Comparison of ENCODE assay signal across 11 cellular contexts in the genomic region with DNA sequence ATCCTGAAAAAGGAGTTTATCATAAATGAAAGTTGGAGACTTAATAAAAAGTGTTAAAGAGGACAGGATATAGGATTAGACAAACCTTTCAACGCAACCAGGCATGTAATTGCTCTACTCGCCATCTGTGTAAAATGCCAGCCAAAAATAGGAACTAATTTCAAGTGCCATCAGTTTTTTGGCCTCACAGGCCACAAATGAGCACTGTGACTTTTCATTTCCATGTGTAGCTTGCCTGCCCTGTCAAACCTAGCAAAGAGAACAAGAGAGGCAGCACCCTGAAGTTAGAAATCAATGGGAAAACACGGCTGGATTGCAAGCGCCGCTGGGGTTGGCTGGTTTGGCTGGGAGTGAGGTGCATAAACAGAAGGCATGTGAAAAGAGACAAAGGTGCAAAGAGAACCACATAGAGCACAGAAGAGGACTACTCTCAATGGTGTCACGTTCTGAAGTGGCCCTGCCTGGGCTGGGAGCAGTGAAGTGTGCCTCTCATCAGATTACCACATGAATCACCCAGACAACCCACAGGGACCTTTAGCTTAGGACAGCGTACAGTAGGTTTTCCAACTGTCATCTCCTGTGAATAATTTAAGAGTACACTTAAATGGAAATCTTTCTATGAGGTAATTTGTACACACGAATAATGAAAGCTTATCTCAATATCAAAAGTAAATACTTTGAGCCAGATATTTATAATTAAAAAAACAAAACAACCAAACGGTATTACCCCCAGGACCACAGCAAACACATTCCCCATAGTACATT.
A peak's percentile ranks its signal among the peaks of the same experiment; 100 is the strongest.
DNase-seq lines count a peak whose midpoint lies in the region; ATAC-seq and TF ChIP-seq lines count a peak whose summit lies in the region.
"Had no signal": no experiment of that assay in that cellular context is flagged by ENCODE, and none has a peak within 500 bp of the region (broad histone marks: within the 10 kb centered on the region; RNA-seq: fewer than 3 reads in every experiment).

No MANE protein-coding gene starts in this region.

- no peak overlapping the region for H3K27ac Mint-ChIP-seq in neural crest cell (ENCODE audit: unreplicated experiment)
- H3K27ac Mint-ChIP-seq: activated naive CD8-positive, alpha-beta T cell had no signal

- no peaks in the 10 kb centered on the region for H3K36me3 Mint-ChIP-seq in neural crest cell (ENCODE audit: low read depth)
- H3K36me3 Mint-ChIP-seq: activated naive CD8-positive, alpha-beta T cell had no signal

- DNase-seq in NCI-H1417 treated with DMSO at 0.1 percent for 48 hours (lab: John Stamatoyannopoulos, UW) (peak; percentile 81), SHP77 (lab: John Stamatoyannopoulos, UW) (peak; percentile 85 to 87), neural crest cell (ENCODE audit: low read depth, low spot score) (no peak), mucosa of descending colon (no peak)
- DNase-seq in stimulated activated CD4-positive, alpha-beta T cell treated with anti-CD3 and anti-CD28 coated beads, Interleukin-2, amount 100 ng/mL, for 24 hours, result no peak
- DNase-seq: KG1, T-helper 9 cell had no signal

- H3K4me1 ChIP-seq in mucosa of descending colon (ENCODE audit: low read depth), result no peaks in the 10 kb centered on the region

- H3K9me3 Mint-ChIP-seq in neural crest cell, result no peaks in the 10 kb centered on the region

- H3K4me1 Mint-ChIP-seq in neural crest cell, result peaks cover 46% of the 10 kb centered on the region

- TF ChIP-seq CTCF in neural crest cell (conservative IDR thresholded peaks at IDR 0.05) (no peak), mucosa of descending colon (IDR thresholded peaks at IDR 0.05) (no peak)

- ATAC-seq in GM18511 (IDR thresholded peaks at IDR 0.05; ENCODE audit: unreplicated experiment) (peak; percentile 64), mucosa of descending colon (no peak), HG02870 (IDR thresholded peaks at IDR 0.05; ENCODE audit: unreplicated experiment) (no peak), HG02588 (IDR thresholded peaks at IDR 0.05; ENCODE audit: unreplicated experiment) (no peak)

- no peak overlapping the region for H3K4me3 ChIP-seq in mucosa of descending colon

- no peaks in the 10 kb centered on the region for H3K36me3 ChIP-seq in mucosa of descending colon (ENCODE audit: low read depth)

- intact Hi-C loops in mucosa of descending colon (cut with DNase I, micrococcal nuclease), result no loop called here

- peak overlapping the region; percentile 11 for H3K4me3 Mint-ChIP-seq in neural crest cell
- H3K4me3 Mint-ChIP-seq: activated naive CD8-positive, alpha-beta T cell had no signal

- H3K9me3 ChIP-seq in mucosa of descending colon, result no peaks in the 10 kb centered on the region

- H3K27me3 Mint-ChIP-seq in neural crest cell (ENCODE audit: low read depth), result no peaks in the 10 kb centered on the region

Comparison
In these comparisons a context has a peak if more than half of its experiments do, and no peak if none do; other contexts are left out.
1. DNase-seq: peak in NCI-H1417 treated with DMSO at 0.1 percent for 48 hours (single experiment) and SHP77 (2 of 2); none in neural crest cell (single experiment), mucosa of descending colon (0 of 3) and stimulated activated CD4-positive, alpha-beta T cell treated with anti-CD3 and anti-CD28 coated beads, Interleukin-2, amount 100 ng/mL, for 24 hours (0 of 2).